28 cellular contexts compared by ENCODE assay signal in genomic region chr19:391726-392374, GRCh38. TPM values are rescaled to one million over a fixed set of nuclear protein-coding genes. Genes with fewer than 3 reads are reported as not detected.
DNase-seq lines count a peak whose midpoint lies in the region; ATAC-seq and TF ChIP-seq lines count a peak whose summit lies in the region.
"Had no signal": no experiment of that assay in that cellular context is flagged by ENCODE, and none has a peak within 500 bp of the region (broad histone marks: within the 10 kb centered on the region; RNA-seq: fewer than 3 reads in every experiment).

No MANE protein-coding gene starts in this region.

- no peaks in the 10 kb centered on the region for H3K36me3 ChIP-seq in brain microvascular endothelial cell (replicated peaks)
- H3K36me3 ChIP-seq: BE2C had no signal

- H3K9me3 Mint-ChIP-seq in CD14-positive monocyte: peaks cover 17 to 31% (median 27%) of the 10 kb centered on the region in 7 donors

- no peak for TF ChIP-seq CTCF in CD14-positive monocyte (IDR thresholded peaks at IDR 0.05)
- TF ChIP-seq CTCF in brain microvascular endothelial cell (IDR thresholded peaks at IDR 0.05; ENCODE audit: low read depth, low read length, missing control alignments): no peak

- no peaks in the 10 kb centered on the region for H3K27me3 ChIP-seq in brain microvascular endothelial cell (replicated peaks)
- H3K27me3 ChIP-seq: BE2C had no signal

- in situ Hi-C loops in brain microvascular endothelial cell (cut with HindIII; ENCODE audit: low pct_ligation_motif_present, low sequenced_read_pairs): no loop called here

- no peak for ATAC-seq in left lobe of liver
- no peak for ATAC-seq in activated CD4-positive, CD25-positive, alpha-beta regulatory T cell treated with anti-CD3 and anti-CD28 coated beads, Interleukin-2, amount 50 U/mL, for 24 hours
- ATAC-seq: GM23338 had no signal

- intact Hi-C loops in CD14-positive monocyte (cut with micrococcal nuclease) (no loop called here), posterior vena cava (cut with DNase I) (no loop called here)

- no peak overlapping the region for H3K27ac Mint-ChIP-seq in CD14-positive monocyte
- H3K27ac Mint-ChIP-seq: GM23338, HFFc6 had no signal

- H3K27me3 Mint-ChIP-seq in CD14-positive monocyte (ENCODE audit: low read depth in 3 of 3): peaks cover 16 to 19% (median 17%) of the 10 kb centered on the region in 3 donors

- peak; percentile 50 for DNase-seq in activated effector memory CD4-positive, alpha-beta T cell treated with anti-CD3 and anti-CD28 coated beads, Interleukin-2, amount 50 U/mL, for 16 hours
- DNase-seq in activated effector memory CD4-positive, alpha-beta T cell treated with Interleukin-2 at 50 U/mL for 16 hours: no peak
- DNase-seq in CD14-positive monocyte (ENCODE audit: low spot score) (peak; percentile 41), left lobe of liver (ENCODE audit: low spot score) (peak; percentile 36), posterior vena cava (ENCODE audit: low spot score) (peak; percentile 73), NCI-H446 (lab: John Stamatoyannopoulos, UW) (no peak), brain microvascular endothelial cell (no peak)
- DNase-seq: 8988T, ACHN, BE2C, Calu3, DMS79 treated with DMSO at 0.1 percent for 48 hours, GF-D8, H9, HFFc6, Karpas-422, NCI-H1092, NCI-H1436, NCI-H187, NCI-H2081 treated with DMSO at 0.1 percent for 48 hours, NCI-H2171 treated with DMSO at 0.1 percent for 48 hours, NCI-H345, NCI-H526, PC-9, SHP77 had no signal

- peaks cover 4% of the 10 kb centered on the region for H3K4me1 Mint-ChIP-seq in CD14-positive monocyte

- H3K27ac ChIP-seq in brain microvascular endothelial cell: no peak overlapping the region
- H3K27ac ChIP-seq: PC-9 had no signal

- no peak overlapping the region for H3K4me3 ChIP-seq in brain microvascular endothelial cell (ENCODE audit: low read depth, low read length)
- H3K4me3 ChIP-seq: GM23338, PC-9 had no signal

- no peaks in the 10 kb centered on the region for H3K36me3 Mint-ChIP-seq in CD14-positive monocyte

- no peak overlapping the region for H3K4me3 Mint-ChIP-seq in CD14-positive monocyte
- H3K4me3 Mint-ChIP-seq: GM23338, H9, HFFc6 had no signal

RNA-seq across cellular contexts. Expression of gene C2CD4C, which starts 17.1 kb away (rescaled TPM):
- polyA plus RNA-seq in CD14-positive monocyte: not detected
- total RNA-seq in left lobe of liver (0.33 TPM), posterior vena cava (1 to 10 TPM; 1.1 to 2.9 TPM)
- total RNA-seq: HFFc6, RPMI7951 had no signal

RNA-seq across cellular contexts. Expression of gene MIER2, which starts 47.3 kb away (rescaled TPM):
- 1 to 10 TPM; 3.6 to 6.9 TPM for polyA plus RNA-seq in CD14-positive monocyte
- total RNA-seq in left lobe of liver (4.6 TPM), posterior vena cava (10 to 100 TPM; 18.8 to 25.3 TPM)

Comparison
In these comparisons a context has a peak if more than half of its experiments do, and no peak if none do; other contexts are left out.
1. DNase-seq: peak in activated effector memory CD4-positive, alpha-beta T cell treated with anti-CD3 and anti-CD28 coated beads, Interleukin-2, amount 50 U/mL, for 16 hours (single experiment), CD14-positive monocyte (single experiment), left lobe of liver (single experiment) and posterior vena cava (single experiment); none in activated effector memory CD4-positive, alpha-beta T cell treated with Interleukin-2 at 50 U/mL for 16 hours (single experiment), NCI-H446 (0 of 2) and brain microvascular endothelial cell (single experiment).